Comparison of ENCODE assay signal across 1 cellular context in the genomic region with DNA sequence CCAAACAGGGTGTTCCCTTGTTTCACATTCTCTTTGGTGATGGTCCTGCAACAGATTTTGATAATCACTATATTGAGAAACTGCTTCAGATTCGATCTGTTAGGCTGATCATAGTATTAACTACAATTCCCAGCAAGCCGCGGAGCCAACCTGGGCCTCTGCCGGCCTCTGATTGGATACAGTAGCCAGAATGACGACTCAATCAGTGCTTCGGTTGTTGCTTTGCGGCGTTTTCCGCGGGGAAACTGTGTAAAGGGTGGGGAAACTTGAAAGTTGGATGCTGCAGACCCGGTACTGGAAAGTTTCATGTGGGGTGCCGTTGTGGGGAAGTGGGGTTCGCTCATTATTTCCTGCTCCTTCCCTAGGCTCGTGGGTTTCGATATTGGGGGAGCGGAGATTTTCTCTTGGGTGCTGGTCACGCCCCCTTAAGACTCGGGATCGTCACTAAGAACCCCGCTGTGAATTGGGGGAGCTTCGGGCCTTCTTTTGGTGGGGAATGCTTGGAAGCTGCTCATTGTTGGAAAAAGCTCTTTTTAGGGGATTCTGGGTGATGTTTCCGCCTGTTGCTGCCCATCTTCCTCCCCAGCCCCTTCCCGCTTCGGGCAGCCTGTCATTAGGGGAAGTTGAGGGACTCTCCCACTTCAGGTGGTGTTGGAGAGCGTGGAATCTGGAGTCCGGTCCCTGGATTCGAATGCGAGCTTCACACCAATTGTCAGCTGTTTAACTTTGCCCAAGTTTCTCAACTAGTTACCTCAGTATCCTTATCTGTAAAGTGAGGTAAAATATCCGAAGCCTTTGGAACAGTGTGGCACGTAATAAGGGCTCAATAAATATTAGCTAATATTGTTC.
A peak's percentile ranks its signal among the peaks of the same experiment; 100 is the strongest.
TF ChIP-seq lines count a peak whose summit lies in the region.

Gene RAD51B, plus strand, starts transcription at position 217 of the 849 bp plus-strand sequence.

TF ChIP-seq in K562, 482 proteins besides CTCF, POLR2A, EP300 and RAD21 (continued from another document and continues in another):
- TF ChIP-seq SAFB2 (IDR thresholded peaks at IDR 0.05; ENCODE audit: borderline replicate concordance, low read depth, low read length, severe bottlenecking) (no peak), NR2C2 (CRISPR knock-in tag; IDR thresholded peaks at IDR 0.05) (no peak), NR2C2 (tag; IDR thresholded peaks at IDR 0.05) (no peak), NR2F6 (CRISPR knock-in tag; IDR thresholded peaks at IDR 0.05) (no peak), STAT5B (CRISPR knock-in tag; IDR thresholded peaks at IDR 0.05) (no peak), SFPQ (IDR thresholded peaks at IDR 0.05; ENCODE audit: low read depth, low read length) (no peak), TGIF2 (CRISPR knock-in tag; IDR thresholded peaks at IDR 0.05) (no peak), HEY1 (CRISPR knock-in tag; IDR thresholded peaks at IDR 0.05; ENCODE audit: borderline replicate concordance) (no peak), ZBTB49 (CRISPR knock-in tag; IDR thresholded peaks at IDR 0.05; ENCODE audit: borderline replicate concordance) (no peak), HDAC3 (IDR thresholded peaks at IDR 0.05; ENCODE audit: borderline replicate concordance, partially characterized antibody) (no peak), FIP1L1 (IDR thresholded peaks at IDR 0.05; ENCODE audit: low read depth, low read length, poor library complexity, severe bottlenecking) (no peak), HMGXB4 (CRISPR knock-in tag; IDR thresholded peaks at IDR 0.05) (no peak), ZNF699 (CRISPR knock-in tag; IDR thresholded peaks at IDR 0.05; ENCODE audit: insufficient replicate concordance) (no peak), E4F1 (CRISPR knock-in tag; IDR thresholded peaks at IDR 0.05; ENCODE audit: borderline replicate concordance) (no peak), NR3C1 (CRISPR knock-in tag; IDR thresholded peaks at IDR 0.05) (no peak), RBM39 (optimal IDR thresholded peaks at IDR 0.05; ENCODE audit: low read depth, low read length) (no peak), TAL1 (IDR thresholded peaks at IDR 0.05) (no peak), ZNF3 (CRISPR knock-in tag; IDR thresholded peaks at IDR 0.05) (no peak), SIRT6 (IDR thresholded peaks at IDR 0.05; ENCODE audit: low read depth, low read length) (no peak), ZBTB7A (IDR thresholded peaks at IDR 0.05; ENCODE audit: borderline replicate concordance, control insufficient read depth, low read depth, low read length) (no peak), ETS1 (conservative IDR thresholded peaks at IDR 0.05; ENCODE audit: control insufficient read depth, low read depth, low read length) (peak; percentile 91), MYBL2 (IDR thresholded peaks at IDR 0.05; ENCODE audit: low read depth) (no peak), MYBL2 (CRISPR knock-in tag; IDR thresholded peaks at IDR 0.05; ENCODE audit: borderline replicate concordance) (no peak), ATF1 (CRISPR knock-in tag; IDR thresholded peaks at IDR 0.05) (no peak), ATF1 (tag; IDR thresholded peaks at IDR 0.05) (peak; percentile 64), ZFP1 (CRISPR knock-in tag; IDR thresholded peaks at IDR 0.05) (no peak), ZNF239 (CRISPR knock-in tag; IDR thresholded peaks at IDR 0.05) (no peak), POLR2H (tag; IDR thresholded peaks at IDR 0.05; ENCODE audit: low read depth) (no peak)
- TF ChIP-seq, protein P1, sequence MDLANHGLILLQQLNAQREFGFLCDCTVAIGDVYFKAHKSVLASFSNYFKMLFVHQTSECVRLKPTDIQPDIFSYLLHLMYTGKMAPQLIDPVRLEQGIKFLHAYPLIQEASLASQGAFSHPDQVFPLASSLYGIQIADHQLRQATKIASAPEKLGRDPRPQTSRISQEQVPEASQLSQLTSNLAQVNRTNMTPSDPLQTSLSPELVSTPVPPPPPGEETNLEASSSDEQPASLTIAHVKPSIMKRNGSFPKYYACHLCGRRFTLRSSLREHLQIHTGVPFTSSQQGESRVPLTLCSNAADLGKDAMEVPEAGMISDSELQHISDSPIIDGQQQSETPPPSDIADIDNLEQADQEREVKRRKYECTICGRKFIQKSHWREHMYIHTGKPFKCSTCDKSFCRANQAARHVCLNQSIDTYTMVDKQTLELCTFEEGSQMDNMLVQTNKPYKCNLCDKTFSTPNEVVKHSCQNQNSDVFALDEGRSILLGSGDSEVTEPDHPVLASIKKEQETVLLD (IDR thresholded peaks at IDR 0.05) = no peak
- TF ChIP-seq, protein P2, sequence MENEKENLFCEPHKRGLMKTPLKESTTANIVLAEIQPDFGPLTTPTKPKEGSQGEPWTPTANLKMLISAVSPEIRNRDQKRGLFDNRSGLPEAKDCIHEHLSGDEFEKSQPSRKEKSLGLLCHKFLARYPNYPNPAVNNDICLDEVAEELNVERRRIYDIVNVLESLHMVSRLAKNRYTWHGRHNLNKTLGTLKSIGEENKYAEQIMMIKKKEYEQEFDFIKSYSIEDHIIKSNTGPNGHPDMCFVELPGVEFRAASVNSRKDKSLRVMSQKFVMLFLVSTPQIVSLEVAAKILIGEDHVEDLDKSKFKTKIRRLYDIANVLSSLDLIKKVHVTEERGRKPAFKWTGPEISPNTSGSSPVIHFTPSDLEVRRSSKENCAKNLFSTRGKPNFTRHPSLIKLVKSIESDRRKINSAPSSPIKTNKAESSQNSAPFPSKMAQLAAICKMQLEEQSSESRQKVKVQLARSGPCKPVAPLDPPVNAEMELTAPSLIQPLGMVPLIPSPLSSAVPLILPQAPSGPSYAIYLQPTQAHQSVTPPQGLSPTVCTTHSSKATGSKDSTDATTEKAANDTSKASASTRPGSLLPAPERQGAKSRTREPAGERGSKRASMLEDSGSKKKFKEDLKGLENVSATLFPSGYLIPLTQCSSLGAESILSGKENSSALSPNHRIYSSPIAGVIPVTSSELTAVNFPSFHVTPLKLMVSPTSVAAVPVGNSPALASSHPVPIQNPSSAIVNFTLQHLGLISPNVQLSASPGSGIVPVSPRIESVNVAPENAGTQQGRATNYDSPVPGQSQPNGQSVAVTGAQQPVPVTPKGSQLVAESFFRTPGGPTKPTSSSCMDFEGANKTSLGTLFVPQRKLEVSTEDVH (IDR thresholded peaks at IDR 0.05; ENCODE audit: low read depth, partially characterized antibody) = peak; percentile 95
- TF ChIP-seq, protein P3, sequence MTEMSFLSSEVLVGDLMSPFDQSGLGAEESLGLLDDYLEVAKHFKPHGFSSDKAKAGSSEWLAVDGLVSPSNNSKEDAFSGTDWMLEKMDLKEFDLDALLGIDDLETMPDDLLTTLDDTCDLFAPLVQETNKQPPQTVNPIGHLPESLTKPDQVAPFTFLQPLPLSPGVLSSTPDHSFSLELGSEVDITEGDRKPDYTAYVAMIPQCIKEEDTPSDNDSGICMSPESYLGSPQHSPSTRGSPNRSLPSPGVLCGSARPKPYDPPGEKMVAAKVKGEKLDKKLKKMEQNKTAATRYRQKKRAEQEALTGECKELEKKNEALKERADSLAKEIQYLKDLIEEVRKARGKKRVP (CRISPR knock-in tag; IDR thresholded peaks at IDR 0.05) = no peak
- TF ChIP-seq, protein P4, sequence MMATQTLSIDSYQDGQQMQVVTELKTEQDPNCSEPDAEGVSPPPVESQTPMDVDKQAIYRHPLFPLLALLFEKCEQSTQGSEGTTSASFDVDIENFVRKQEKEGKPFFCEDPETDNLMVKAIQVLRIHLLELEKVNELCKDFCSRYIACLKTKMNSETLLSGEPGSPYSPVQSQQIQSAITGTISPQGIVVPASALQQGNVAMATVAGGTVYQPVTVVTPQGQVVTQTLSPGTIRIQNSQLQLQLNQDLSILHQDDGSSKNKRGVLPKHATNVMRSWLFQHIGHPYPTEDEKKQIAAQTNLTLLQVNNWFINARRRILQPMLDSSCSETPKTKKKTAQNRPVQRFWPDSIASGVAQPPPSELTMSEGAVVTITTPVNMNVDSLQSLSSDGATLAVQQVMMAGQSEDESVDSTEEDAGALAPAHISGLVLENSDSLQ (IDR thresholded peaks at IDR 0.05) = no peak
